In genomic region chr22:24273901-24274300, GRCh38 we compare ENCODE assay signal across 1 cellular context.
TF ChIP-seq lines count a peak whose summit lies in the region.

No MANE protein-coding gene starts in this region.

TF ChIP-seq in HEK293, 187 proteins besides CTCF, POLR2A, EP300 and RAD21:
- TF ChIP-seq ZNF600 (tag by site-specific recombination; IDR thresholded peaks at IDR 0.05) = peak; percentile 46; the same call in 1 of the 2 replicates
- TF ChIP-seq GLIS1 (tag by site-specific recombination; IDR thresholded peaks at IDR 0.05) = peak; percentile 81
- peak; percentile 75 for TF ChIP-seq MYNN (tag by site-specific recombination; IDR thresholded peaks at IDR 0.05; ENCODE audit: borderline replicate concordance)
